11 cellular contexts compared by ENCODE assay signal in the genomic region with DNA sequence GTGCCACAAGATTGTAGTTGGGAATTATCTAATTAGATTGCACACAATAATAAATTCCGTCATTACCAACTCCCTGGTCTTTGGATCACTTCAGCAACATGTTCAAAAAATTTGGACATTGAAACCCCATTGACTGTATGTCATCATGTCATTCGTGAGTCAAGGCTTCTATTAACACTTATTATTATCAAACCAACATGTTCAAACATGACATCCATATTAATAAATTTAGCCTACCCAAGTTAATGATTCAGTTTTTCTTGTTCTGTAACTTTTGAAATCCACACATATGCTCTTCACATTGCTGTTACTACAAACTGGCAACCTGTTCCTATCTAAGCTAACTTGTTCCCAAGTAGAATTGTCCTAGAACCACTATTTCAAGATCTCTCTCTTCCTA.
"Had no signal": no experiment of that assay in that cellular context is flagged by ENCODE, and none has a peak within 500 bp of the region (broad histone marks: within the 10 kb centered on the region; RNA-seq: fewer than 3 reads in every experiment).

No MANE protein-coding gene starts in this region.

- H3K9me3 Mint-ChIP-seq: GM23338 had no signal

- DNase-seq: GM23248, GOT3, H7, H9, HCEC 1CT, HFFc6 had no signal

- H3K4me2 ChIP-seq: GM23338 had no signal

- H3K27ac ChIP-seq: GM23248 had no signal

- FAIRE-seq: H1, H54 had no signal

- H3K27ac Mint-ChIP-seq: GM23338, H9, HFFc6 had no signal

- H3K9me3 ChIP-seq: HAP-1 had no signal

- H2AFZ ChIP-seq: GM23248, GM23338 had no signal

- ATAC-seq: GM23338, HCT116 had no signal

- H3K4me1 Mint-ChIP-seq: GM23338 had no signal

- H3K4me3 Mint-ChIP-seq: GM23338, H9, HFFc6 had no signal

- H3K36me3 ChIP-seq: HAP-1 had no signal

- H3K9ac ChIP-seq: GM23248 had no signal

- H3K4me3 ChIP-seq: GM23248, GM23338, HAP-1 had no signal
